10 cellular contexts compared by ENCODE assay signal in the genomic region with DNA sequence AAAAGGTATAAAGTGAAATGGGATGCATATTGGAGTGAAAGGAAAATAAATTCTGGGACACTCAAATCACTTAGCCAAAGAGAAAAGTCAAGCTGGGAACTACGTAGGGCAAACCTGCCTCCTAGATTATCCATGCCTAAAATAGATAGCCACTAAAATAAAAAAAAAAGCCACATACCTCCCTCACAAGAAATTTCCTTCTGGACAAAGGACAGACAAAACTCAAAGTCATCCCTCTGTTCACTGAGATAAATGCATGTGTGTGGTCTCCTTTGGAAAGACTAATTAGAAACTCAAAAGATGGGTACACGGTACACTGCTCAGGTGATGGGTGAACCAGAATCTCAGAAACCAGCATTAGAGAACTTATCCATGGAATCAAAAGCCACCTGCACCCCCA.
"Had no signal": no experiment of that assay in that cellular context is flagged by ENCODE, and none has a peak within 500 bp of the region (broad histone marks: within the 10 kb centered on the region; RNA-seq: fewer than 3 reads in every experiment).

No MANE protein-coding gene starts in this region.

- H3K9me3 Mint-ChIP-seq: HFFc6 had no signal

- H3K4me3 Mint-ChIP-seq: HFFc6, IgD-negative memory B cell had no signal

- H2AFZ ChIP-seq: GM23248 had no signal

- ATAC-seq: HCT116, HepG2 had no signal

- H3K27ac Mint-ChIP-seq: HFFc6, IgD-negative memory B cell had no signal

- DNase-seq: GM23248, GOT3, H7, HFFc6, KG1 had no signal

- H3K36me3 ChIP-seq: HAP-1 had no signal

- H3K27ac ChIP-seq: GM23248, HL-60 had no signal

- H3K9ac ChIP-seq: GM23248 had no signal

- H3K36me3 Mint-ChIP-seq: IgD-negative memory B cell had no signal

- H3K9me3 ChIP-seq: HAP-1 had no signal

- H3K4me3 ChIP-seq: GM23248, HAP-1 had no signal

- FAIRE-seq: HepG2 had no signal

- H3K27me3 Mint-ChIP-seq: IgD-negative memory B cell had no signal
